ENCODE assay signal across 8 cellular contexts in the genomic region with DNA sequence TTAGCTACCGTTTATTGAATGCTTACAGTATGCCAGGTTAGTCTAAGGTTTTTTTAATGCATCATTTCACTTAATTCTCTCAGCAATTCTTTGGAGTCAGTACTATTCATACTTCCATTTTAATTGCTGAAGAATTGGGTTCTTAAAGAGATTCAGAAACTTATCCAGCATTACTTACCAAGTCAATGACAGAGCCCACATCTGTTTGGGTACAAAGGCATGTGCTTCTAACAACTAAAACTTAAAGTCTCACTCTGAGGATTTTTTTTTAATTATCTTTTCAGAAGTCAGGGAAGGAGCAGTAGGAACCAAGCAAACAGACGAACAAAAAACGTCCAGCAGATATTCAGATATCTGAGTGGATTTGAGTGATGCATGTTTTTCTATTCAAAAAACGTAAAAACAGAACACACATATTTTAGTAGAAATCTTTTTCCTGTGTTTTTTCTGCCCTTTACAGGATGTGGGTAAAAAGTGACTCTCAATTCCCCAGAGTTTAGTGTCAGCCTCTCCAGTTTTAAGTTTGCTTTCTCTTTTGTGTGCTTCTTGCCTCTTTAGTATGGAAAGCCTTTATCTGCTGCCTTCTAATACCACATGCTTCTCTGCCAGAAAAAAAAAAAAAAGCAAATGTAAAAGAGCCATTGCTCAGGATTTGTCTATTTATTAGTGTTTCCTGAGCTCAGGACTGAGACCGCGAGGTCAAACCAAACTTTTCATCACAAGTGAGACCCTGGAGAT.
DNase-seq lines count a peak whose midpoint lies in the region; ATAC-seq and FAIRE-seq lines count a peak whose summit lies in the region.

No MANE protein-coding gene starts in this region.

- peaks cover 20% of the 10 kb centered on the region for H3K36me3 Mint-ChIP-seq in activated T-helper 1 cell treated with anti-CD3 and anti-CD28 coated beads, Interleukin-12 subunit alpha, Interleukin-12 subunit beta, Interleukin-2, Interleukin-4 antibody, amounts not matched to agents 30 ng/mL and 10 ng/mL and 1 ng/mL, durations not matched to agents 14 hours and 24 hours and 36 hours (ENCODE audit: low read depth)

- peaks cover 51% of the 10 kb centered on the region for H3K4me1 Mint-ChIP-seq in activated T-helper 1 cell treated with anti-CD3 and anti-CD28 coated beads, Interleukin-12 subunit alpha, Interleukin-12 subunit beta, Interleukin-2, Interleukin-4 antibody, amounts not matched to agents 30 ng/mL and 10 ng/mL and 1 ng/mL, durations not matched to agents 14 hours and 24 hours and 36 hours (ENCODE audit: low read depth)

- H3K27me3 Mint-ChIP-seq in activated T-helper 1 cell treated with anti-CD3 and anti-CD28 coated beads, Interleukin-12 subunit alpha, Interleukin-12 subunit beta, Interleukin-2, Interleukin-4 antibody, amounts not matched to agents 30 ng/mL and 10 ng/mL and 1 ng/mL, durations not matched to agents 14 hours and 24 hours and 36 hours (ENCODE audit: insufficient read depth): no peaks in the 10 kb centered on the region

- FAIRE-seq in GM19239 (lab: Jason Lieb, UNC): peak; percentile 97

- intact Hi-C loops in activated T-helper 1 cell treated with anti-CD3 and anti-CD28 coated beads, Interleukin-12 subunit alpha, Interleukin-12 subunit beta, Interleukin-2, Interleukin-4 antibody, amounts not matched to agents 30 ng/mL and 10 ng/mL and 1 ng/mL, durations not matched to agents 14 hours and 24 hours and 36 hours (cut with micrococcal nuclease): loop anchor here (1.0 to 5.0 kb wide), 5 partner anchors 17 to 101 kb away; no protein-coding TSS in a partner anchor
- intact Hi-C loops in sciatic nerve (cut with DNase I): no loop called here

- peak; percentile 75 for ATAC-seq in HG02884 (IDR thresholded peaks at IDR 0.05; ENCODE audit: unreplicated experiment)
- peak; percentile 66 for ATAC-seq in sciatic nerve
- ATAC-seq in HG02970 (IDR thresholded peaks at IDR 0.05; ENCODE audit: low FRiP score, unreplicated experiment): no peak

- H3K9me3 Mint-ChIP-seq in activated T-helper 1 cell treated with anti-CD3 and anti-CD28 coated beads, Interleukin-12 subunit alpha, Interleukin-12 subunit beta, Interleukin-2, Interleukin-4 antibody, amounts not matched to agents 30 ng/mL and 10 ng/mL and 1 ng/mL, durations not matched to agents 14 hours and 24 hours and 36 hours: no peaks in the 10 kb centered on the region

- DNase-seq in GM19239 (ENCODE audit: insufficient read length, low spot score): peak; percentile 45
- no peak for DNase-seq in activated T-helper 1 cell treated with anti-CD3 and anti-CD28 coated beads, Interleukin-12 subunit alpha, Interleukin-12 subunit beta, Interleukin-2, Interleukin-4 antibody, amounts not matched to agents 30 ng/mL and 10 ng/mL and 1 ng/mL, durations not matched to agents 14 hours and 24 hours and 36 hours (ENCODE audit: low spot score)
- no peak for DNase-seq in sciatic nerve (ENCODE audit: low spot score)
- no peak for DNase-seq in activated effector memory CD4-positive, alpha-beta T cell treated with anti-CD3 and anti-CD28 coated beads, Interleukin-2, amount 50 U/mL, for 16 hours
- DNase-seq in NCI-H2171 (lab: John Stamatoyannopoulos, UW): no peak
- no peak for DNase-seq in NCI-H1436 treated with DMSO at 0.1 percent for 48 hours (lab: John Stamatoyannopoulos, UW)

- H3K27ac Mint-ChIP-seq in activated T-helper 1 cell treated with anti-CD3 and anti-CD28 coated beads, Interleukin-12 subunit alpha, Interleukin-12 subunit beta, Interleukin-2, Interleukin-4 antibody, amounts not matched to agents 30 ng/mL and 10 ng/mL and 1 ng/mL, durations not matched to agents 14 hours and 24 hours and 36 hours: peak overlapping the region; percentile 84

- H3K4me3 Mint-ChIP-seq in activated T-helper 1 cell treated with anti-CD3 and anti-CD28 coated beads, Interleukin-12 subunit alpha, Interleukin-12 subunit beta, Interleukin-2, Interleukin-4 antibody, amounts not matched to agents 30 ng/mL and 10 ng/mL and 1 ng/mL, durations not matched to agents 14 hours and 24 hours and 36 hours: peak overlapping the region; percentile 70
